In the genomic region with DNA sequence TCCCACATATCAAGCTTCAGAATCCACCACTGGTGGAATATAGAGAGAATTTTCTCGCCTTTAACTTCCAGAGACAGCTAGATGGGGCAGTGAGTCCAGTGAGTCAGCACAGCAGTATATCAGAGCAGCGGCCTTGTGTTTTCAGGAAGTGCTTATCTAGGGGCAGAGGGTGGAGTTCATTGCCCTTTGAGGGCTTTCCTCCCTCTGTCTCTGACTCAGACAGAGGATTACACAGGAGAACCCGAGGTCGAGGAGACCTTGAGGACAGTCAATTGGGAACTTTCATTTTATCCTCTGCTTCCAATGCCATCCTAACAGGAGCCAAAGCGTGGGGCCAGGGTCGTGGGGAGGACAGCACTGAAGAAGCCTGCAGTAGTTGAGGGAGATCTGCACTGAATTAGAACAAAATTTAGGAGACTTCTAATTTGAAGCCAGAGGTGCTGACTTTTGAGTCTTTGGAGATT, we compare ENCODE assay signal across 8 cellular contexts.
DNase-seq lines count a peak whose midpoint lies in the region; ATAC-seq and TF ChIP-seq lines count a peak whose summit lies in the region.

No MANE protein-coding gene starts in this region.

- H3K9me3 Mint-ChIP-seq in activated T-cell treated with anti-CD3 and anti-CD28 coated beads, Interleukin-2, amount 50 U/mL, for 24 hours: no peaks in the 10 kb centered on the region

- no peaks in the 10 kb centered on the region for H3K36me3 Mint-ChIP-seq in activated T-cell treated with anti-CD3 and anti-CD28 coated beads, Interleukin-2, amount 50 U/mL, for 24 hours (ENCODE audit: low read depth)

- DNase-seq in A172 (ENCODE audit: low spot score) (peak; percentile 75), GM20000 (ENCODE audit: low spot score) (peak; percentile 49), LoVo (ENCODE audit: low spot score) (peak; percentile 84), islet precursor cell (peak; percentile 87), NCI-H2227 treated with DMSO at 0.1 percent for 48 hours (lab: John Stamatoyannopoulos, UW) (no peak), DMS 273 treated with DMSO at 0.1 percent for 48 hours (lab: John Stamatoyannopoulos, UW) (no peak)
- DNase-seq in activated T-cell treated with anti-CD3 and anti-CD28 coated beads, Interleukin-2, amount 50 U/mL, for 24 hours: no peak

- no peaks in the 10 kb centered on the region for H3K27me3 Mint-ChIP-seq in activated T-cell treated with anti-CD3 and anti-CD28 coated beads, Interleukin-2, amount 50 U/mL, for 24 hours

- ATAC-seq in GM19452 (IDR thresholded peaks at IDR 0.05; ENCODE audit: unreplicated experiment): no peak

- no peak overlapping the region for H3K4me3 Mint-ChIP-seq in activated T-cell treated with anti-CD3 and anti-CD28 coated beads, Interleukin-2, amount 50 U/mL, for 24 hours

- peak overlapping the region; percentile 62 for H3K27ac Mint-ChIP-seq in activated T-cell treated with anti-CD3 and anti-CD28 coated beads, Interleukin-2, amount 50 U/mL, for 24 hours

- peak; percentile 19 for TF ChIP-seq CTCF in GM20000 (IDR thresholded peaks at IDR 0.05; ENCODE audit: extremely low read depth, missing control alignments)

- H3K4me1 Mint-ChIP-seq in activated T-cell treated with anti-CD3 and anti-CD28 coated beads, Interleukin-2, amount 50 U/mL, for 24 hours (ENCODE audit: low read depth): peaks cover 30% of the 10 kb centered on the region

Comparison
In these comparisons a context has a peak if more than half of its experiments do, and no peak if none do; other contexts are left out.
1. DNase-seq: peak in A172 (single experiment), GM20000 (single experiment), LoVo (single experiment) and islet precursor cell (single experiment); none in activated T-cell treated with anti-CD3 and anti-CD28 coated beads, Interleukin-2, amount 50 U/mL, for 24 hours (single experiment), NCI-H2227 treated with DMSO at 0.1 percent for 48 hours (single experiment) and DMS 273 treated with DMSO at 0.1 percent for 48 hours (single experiment).